In the genomic region with DNA sequence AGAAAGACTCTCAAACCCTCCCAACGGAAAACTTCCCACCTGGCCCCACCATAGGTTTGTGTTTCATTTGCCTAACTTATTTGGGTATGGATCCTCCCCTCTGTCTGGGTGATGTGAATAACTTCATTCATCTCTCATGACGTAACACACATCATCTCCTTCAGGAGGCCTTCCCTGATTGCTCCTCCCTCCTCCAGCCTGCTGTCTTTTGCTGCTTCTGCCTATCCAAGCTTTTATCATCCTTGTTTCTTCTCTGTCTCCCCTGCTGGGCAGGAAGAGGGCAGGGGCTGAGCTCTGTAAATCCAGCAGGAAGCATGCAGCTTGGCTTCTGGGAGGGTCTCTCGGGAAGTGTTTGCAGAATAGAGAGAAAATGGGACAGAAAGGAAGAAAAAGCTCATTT, we compare ENCODE assay signal across 1 cellular context.
TF ChIP-seq lines count a peak whose summit lies in the region.

No MANE protein-coding gene starts in this region.

TF ChIP-seq in HepG2, 621 proteins besides CTCF, POLR2A, EP300 and RAD21 (continued from another document):
- TF ChIP-seq RXRA (CRISPR knock-in tag; IDR thresholded peaks at IDR 0.05), result no peak
